In genomic region chr2:134365356-134365755, GRCh38 we compare ENCODE assay signal across 15 cellular contexts.
DNase-seq lines count a peak whose midpoint lies in the region; ATAC-seq and TF ChIP-seq lines count a peak whose summit lies in the region.
"Had no signal": no experiment of that assay in that cellular context is flagged by ENCODE, and none has a peak within 500 bp of the region (broad histone marks: within the 10 kb centered on the region; RNA-seq: fewer than 3 reads in every experiment).

No MANE protein-coding gene starts in this region.

- H3K27me3 ChIP-seq in Karpas-422 (ENCODE audit: low read length) (no peaks in the 10 kb centered on the region), ascending aorta (no peaks in the 10 kb centered on the region)
- H3K27me3 ChIP-seq: spleen, thyroid gland had no signal

- no peak for ATAC-seq in central memory CD8-positive, alpha-beta T cell (replicated peaks; ENCODE audit: extremely low read depth, poor library complexity, severe bottlenecking)
- no peak for ATAC-seq in stimulated activated naive B cell treated with anti-CD40 and anti-IgM and Interleukin-4, amounts not matched to agents 10 μg/mL and 1 μg/mL and 100 μg/mL, for 72 hours (replicated peaks)
- ATAC-seq: activated T-cell treated with anti-CD3 and anti-CD28 coated beads, Interleukin-2, amount 50 U/mL, for 4 hours had no signal

- DNase-seq in NCI-H82 (lab: John Stamatoyannopoulos, UW): peak; percentile 12
- no peak for DNase-seq in NCI-H82 treated with DMSO at 0.1 percent for 48 hours (lab: John Stamatoyannopoulos, UW; ENCODE audit: unreplicated experiment)
- peak; percentile 66 for DNase-seq in Karpas-422
- no peak for DNase-seq in central memory CD8-positive, alpha-beta T cell (ENCODE audit: low spot score in 2 of 2)
- no peak for DNase-seq in stimulated activated naive B cell treated with anti-CD40 and anti-IgM and Interleukin-4, amounts not matched to agents 10 μg/mL and 1 μg/mL and 100 μg/mL, for 72 hours
- no peak for DNase-seq in GOT3 (lab: John Stamatoyannopoulos, UW)
- no peak for DNase-seq in ascending aorta (ENCODE audit: low spot score in 2 of 2)
- no peak for DNase-seq in MV-4-11 (lab: John Stamatoyannopoulos, UW)
- DNase-seq: activated B cell treated with CpG ODN at 0.5 μM for 24 hours; activated T-cell treated with anti-CD3 and anti-CD28 coated beads, Interleukin-2, amount 50 U/mL, for 4 hours; NCI-H1436; NCI-H69; spleen; thyroid gland had no signal

- H3K9ac ChIP-seq in Karpas-422 (ENCODE audit: low read length): no peak overlapping the region

- no peaks in the 10 kb centered on the region for H3K9me2 ChIP-seq in Karpas-422 (replicated peaks; ENCODE audit: insufficient read depth, low read length)

- TF ChIP-seq CTCF in ascending aorta (IDR thresholded peaks at IDR 0.05): no peak

- H3K9me3 ChIP-seq in Karpas-422 (ENCODE audit: low read length): no peaks in the 10 kb centered on the region
- H3K9me3 ChIP-seq in ascending aorta: no peaks in the 10 kb centered on the region
- H3K9me3 ChIP-seq: SJSA1, spleen, thyroid gland had no signal

- H3K4me1 ChIP-seq in Karpas-422 (ENCODE audit: low read length) (peaks cover 17% of the 10 kb centered on the region), ascending aorta (peaks cover 15 to 24% of the 10 kb centered on the region in 2 donors)
- H3K4me1 ChIP-seq: SJSA1 had no signal

- H3K9me3 Mint-ChIP-seq in central memory CD8-positive, alpha-beta T cell: no peaks in the 10 kb centered on the region
- no peaks in the 10 kb centered on the region for H3K9me3 Mint-ChIP-seq in stimulated activated naive B cell treated with anti-CD40 and anti-IgM and Interleukin-4, amounts not matched to agents 10 μg/mL and 1 μg/mL and 100 μg/mL, for 72 hours
- H3K9me3 Mint-ChIP-seq: activated B cell treated with CpG ODN at 0.5 μM for 24 hours; activated T-cell treated with anti-CD3 and anti-CD28 coated beads, Interleukin-2, amount 50 U/mL, for 4 hours had no signal

- H3K4me3 ChIP-seq in Karpas-422 (ENCODE audit: low read length) (no peak overlapping the region), ascending aorta (no peak overlapping the region)
- H3K4me3 ChIP-seq: SJSA1, spleen, thyroid gland had no signal

- peaks cover 32% of the 10 kb centered on the region for H3K4me1 Mint-ChIP-seq in central memory CD8-positive, alpha-beta T cell
- H3K4me1 Mint-ChIP-seq in stimulated activated naive B cell treated with anti-CD40 and anti-IgM and Interleukin-4, amounts not matched to agents 10 μg/mL and 1 μg/mL and 100 μg/mL, for 72 hours: peaks cover 21 to 24% of the 10 kb centered on the region in 2 donors

- H2AFZ ChIP-seq in Karpas-422 (ENCODE audit: low read length): no peak overlapping the region

- H3K79me2 ChIP-seq in Karpas-422 (ENCODE audit: low read length): no peaks in the 10 kb centered on the region

- no peaks in the 10 kb centered on the region for H4K20me1 ChIP-seq in Karpas-422 (ENCODE audit: insufficient read depth, low read depth, low read length)

- H3K36me3 ChIP-seq in Karpas-422 (ENCODE audit: insufficient read depth, low read length) (no peaks in the 10 kb centered on the region), ascending aorta (peaks cover 0 to 7% of the 10 kb centered on the region in 2 donors)
- H3K36me3 ChIP-seq: SJSA1, thyroid gland had no signal

- no peak overlapping the region for H3K4me2 ChIP-seq in Karpas-422 (ENCODE audit: low read depth, low read length, poor library complexity, severe bottlenecking)

- H3K27me3 Mint-ChIP-seq in central memory CD8-positive, alpha-beta T cell: no peaks in the 10 kb centered on the region
- H3K27me3 Mint-ChIP-seq in stimulated activated naive B cell treated with anti-CD40 and anti-IgM and Interleukin-4, amounts not matched to agents 10 μg/mL and 1 μg/mL and 100 μg/mL, for 72 hours: no peaks in the 10 kb centered on the region
- H3K27me3 Mint-ChIP-seq: activated B cell treated with CpG ODN at 0.5 μM for 24 hours had no signal

- no peak overlapping the region for H3K4me3 Mint-ChIP-seq in central memory CD8-positive, alpha-beta T cell
- no peak overlapping the region for H3K4me3 Mint-ChIP-seq in stimulated activated naive B cell treated with anti-CD40 and anti-IgM and Interleukin-4, amounts not matched to agents 10 μg/mL and 1 μg/mL and 100 μg/mL, for 72 hours
- H3K4me3 Mint-ChIP-seq: activated B cell treated with CpG ODN at 0.5 μM for 24 hours; activated T-cell treated with anti-CD3 and anti-CD28 coated beads, Interleukin-2, amount 50 U/mL, for 4 hours had no signal

- H3K27ac Mint-ChIP-seq in central memory CD8-positive, alpha-beta T cell (ENCODE audit: low read depth): peak overlapping the region; percentile 39
- peak overlapping the region; percentile 10 for H3K27ac Mint-ChIP-seq in stimulated activated naive B cell treated with anti-CD40 and anti-IgM and Interleukin-4, amounts not matched to agents 10 μg/mL and 1 μg/mL and 100 μg/mL, for 72 hours

- H3K27ac ChIP-seq in Karpas-422 (ENCODE audit: low read length): no peak overlapping the region
- no peak overlapping the region for H3K27ac ChIP-seq in ascending aorta
- H3K27ac ChIP-seq: SJSA1, spleen, thyroid gland had no signal

- intact Hi-C loops in ascending aorta (cut with DNase I): no loop called here

- peaks cover 16% of the 10 kb centered on the region for H3K36me3 Mint-ChIP-seq in central memory CD8-positive, alpha-beta T cell (ENCODE audit: insufficient read depth)
- H3K36me3 Mint-ChIP-seq in stimulated activated naive B cell treated with anti-CD40 and anti-IgM and Interleukin-4, amounts not matched to agents 10 μg/mL and 1 μg/mL and 100 μg/mL, for 72 hours: peaks cover 31 to 54% of the 10 kb centered on the region in 2 donors

Comparison
In these comparisons a context has a peak if more than half of its experiments do, and no peak if none do; other contexts are left out.
1. DNase-seq: peak in NCI-H82 (single experiment) and Karpas-422 (single experiment); none in NCI-H82 treated with DMSO at 0.1 percent for 48 hours (single experiment), central memory CD8-positive, alpha-beta T cell (0 of 2), stimulated activated naive B cell treated with anti-CD40 and anti-IgM and Interleukin-4, amounts not matched to agents 10 μg/mL and 1 μg/mL and 100 μg/mL, for 72 hours (single experiment), GOT3 (single experiment), ascending aorta (0 of 2) and MV-4-11 (single experiment).